In the genomic region with DNA sequence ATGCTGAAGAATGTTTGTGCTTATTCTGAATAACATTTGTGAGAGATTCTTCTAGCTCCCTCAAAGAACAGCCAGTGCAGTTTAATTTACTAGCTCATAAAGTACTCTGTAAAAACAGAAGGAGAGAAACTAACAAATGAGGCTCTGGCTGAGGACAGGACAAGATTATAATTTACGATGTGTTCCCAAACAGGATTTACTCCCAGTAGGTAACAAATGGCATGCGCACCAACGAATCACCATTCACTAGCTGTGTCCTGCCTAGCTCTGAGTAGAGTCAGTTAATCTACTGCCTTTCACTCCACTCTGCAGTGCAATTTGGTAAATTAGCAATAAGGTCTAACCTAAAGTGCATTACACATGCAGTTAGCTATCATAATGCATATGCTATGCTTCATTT, we compare ENCODE assay signal across 13 cellular contexts.
"Had no signal": no experiment of that assay in that cellular context is flagged by ENCODE, and none has a peak within 500 bp of the region (broad histone marks: within the 10 kb centered on the region; RNA-seq: fewer than 3 reads in every experiment).

No MANE protein-coding gene starts in this region.

- H3K27me3 Mint-ChIP-seq: naive thymus-derived CD4-positive, alpha-beta T cell had no signal

- H3K4me3 ChIP-seq: dorsolateral prefrontal cortex, heart right ventricle, psoas muscle, sigmoid colon, skin epidermis had no signal

- H3K27me3 ChIP-seq: dorsolateral prefrontal cortex, heart right ventricle, neutrophil, sigmoid colon had no signal

- H3K4me1 Mint-ChIP-seq: naive thymus-derived CD4-positive, alpha-beta T cell had no signal

- H3K36me3 ChIP-seq: heart right ventricle, neutrophil, sigmoid colon had no signal

- DNase-seq: cortex of kidney; dorsolateral prefrontal cortex; effector CD8-positive, alpha-beta T cell; heart right ventricle; hypothalamus; left colon; naive thymus-derived CD4-positive, alpha-beta T cell; psoas muscle; sigmoid colon; stimulated activated naive CD4-positive, alpha-beta T cell; trophoblast cell had no signal

- H3K27ac ChIP-seq: dorsolateral prefrontal cortex, heart right ventricle, neutrophil, psoas muscle, sigmoid colon, skin epidermis had no signal

- H3K27ac Mint-ChIP-seq: naive thymus-derived CD4-positive, alpha-beta T cell had no signal

- H3K4me3 Mint-ChIP-seq: naive thymus-derived CD4-positive, alpha-beta T cell had no signal

- H3K9me3 ChIP-seq: neutrophil had no signal

- ATAC-seq: heart right ventricle; left colon; naive thymus-derived CD4-positive, alpha-beta T cell; psoas muscle had no signal

- H3K4me1 ChIP-seq: heart right ventricle, psoas muscle had no signal
